7 cellular contexts compared by ENCODE assay signal in genomic region chr13:33313504-33313903, GRCh38. TPM values are rescaled to one million over a fixed set of nuclear protein-coding genes. Genes with fewer than 3 reads are reported as not detected.
"Had no signal": no experiment of that assay in that cellular context is flagged by ENCODE, and none has a peak within 500 bp of the region (broad histone marks: within the 10 kb centered on the region; RNA-seq: fewer than 3 reads in every experiment).

No MANE protein-coding gene starts in this region.

- H3K4me3 Mint-ChIP-seq: HFFc6, IgD-negative memory B cell had no signal

- H3K36me3 ChIP-seq: HAP-1 had no signal

- H3K9ac ChIP-seq: GM23248 had no signal

- H3K4me1 ChIP-seq: HAP-1 had no signal

- ATAC-seq: HCT116 had no signal

- DNase-seq: GM23248, GOT3, H7, HFFc6 had no signal

- H3K9me3 Mint-ChIP-seq: IgD-negative memory B cell had no signal

- H3K27ac Mint-ChIP-seq: HFFc6, IgD-negative memory B cell had no signal

- H3K4me3 ChIP-seq: GM23248, HAP-1 had no signal

- H3K27ac ChIP-seq: GM23248 had no signal

- H3K4me1 Mint-ChIP-seq: IgD-negative memory B cell had no signal

- H3K36me3 Mint-ChIP-seq: IgD-negative memory B cell had no signal

- H3K9me3 ChIP-seq: HAP-1 had no signal

RNA-seq across cellular contexts. Expression of gene STARD13, which starts 27.9 kb away (rescaled TPM):
- polyA plus RNA-seq: IgD-negative memory B cell had no signal
